Comparison of ENCODE assay signal across 1 cellular context in the genomic region with DNA sequence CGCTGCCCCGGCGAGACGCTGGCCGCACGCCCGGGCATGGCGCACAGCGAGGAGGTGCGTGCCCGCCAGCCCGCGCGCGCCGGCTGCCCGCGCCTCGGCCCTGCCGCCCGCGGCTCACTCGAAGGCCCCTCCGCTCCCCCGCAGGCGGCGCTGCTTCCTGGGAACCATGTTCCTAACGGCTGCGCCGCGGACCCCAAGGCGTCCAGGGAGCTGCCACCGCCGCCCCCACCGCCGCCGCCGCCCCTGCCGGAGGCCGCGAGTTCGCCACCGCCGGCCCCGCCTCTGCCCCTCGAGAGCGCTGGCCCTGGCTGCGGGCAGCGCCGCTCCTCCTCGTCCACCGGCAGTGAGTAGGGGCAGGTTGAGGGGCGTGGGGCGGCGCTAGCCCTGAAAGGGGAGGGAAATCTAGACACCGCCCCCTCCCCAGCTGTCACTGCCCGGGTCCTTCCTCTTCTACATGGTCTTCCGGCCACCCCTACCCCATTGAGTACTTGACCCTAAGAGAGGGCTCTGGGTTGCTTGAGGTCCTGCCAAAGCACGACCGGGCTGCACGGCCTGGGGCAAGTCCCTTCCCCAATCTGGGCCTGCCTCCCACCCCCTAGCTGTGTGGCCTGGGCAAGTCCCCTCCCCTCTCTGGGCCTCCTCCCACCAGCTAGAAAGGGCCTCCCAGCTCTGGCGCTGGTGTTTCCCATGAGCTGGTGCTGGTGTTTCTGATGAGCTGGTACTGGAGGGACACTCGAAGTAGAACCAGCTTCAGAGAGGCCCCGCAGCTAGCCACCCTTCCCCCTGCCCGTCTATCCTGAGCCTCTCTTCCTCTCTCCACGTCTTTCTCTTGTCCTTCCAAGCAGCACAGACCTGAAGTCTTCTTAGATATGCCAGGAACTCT.
TF ChIP-seq lines count a peak whose summit lies in the region.

No MANE protein-coding gene starts in this region.

TF ChIP-seq in GM12878, 131 proteins besides CTCF, POLR2A, EP300 and RAD21:
- TF ChIP-seq RBBP5 (conservative IDR thresholded peaks at IDR 0.05) (no peak), POLR2AphosphoS2 (IDR thresholded peaks at IDR 0.05; ENCODE audit: low read depth, low read length) (no peak), GABPA (IDR thresholded peaks at IDR 0.05; ENCODE audit: low read depth) (no peak), YBX1 (IDR thresholded peaks at IDR 0.05) (no peak)
- TF ChIP-seq, protein P1, sequence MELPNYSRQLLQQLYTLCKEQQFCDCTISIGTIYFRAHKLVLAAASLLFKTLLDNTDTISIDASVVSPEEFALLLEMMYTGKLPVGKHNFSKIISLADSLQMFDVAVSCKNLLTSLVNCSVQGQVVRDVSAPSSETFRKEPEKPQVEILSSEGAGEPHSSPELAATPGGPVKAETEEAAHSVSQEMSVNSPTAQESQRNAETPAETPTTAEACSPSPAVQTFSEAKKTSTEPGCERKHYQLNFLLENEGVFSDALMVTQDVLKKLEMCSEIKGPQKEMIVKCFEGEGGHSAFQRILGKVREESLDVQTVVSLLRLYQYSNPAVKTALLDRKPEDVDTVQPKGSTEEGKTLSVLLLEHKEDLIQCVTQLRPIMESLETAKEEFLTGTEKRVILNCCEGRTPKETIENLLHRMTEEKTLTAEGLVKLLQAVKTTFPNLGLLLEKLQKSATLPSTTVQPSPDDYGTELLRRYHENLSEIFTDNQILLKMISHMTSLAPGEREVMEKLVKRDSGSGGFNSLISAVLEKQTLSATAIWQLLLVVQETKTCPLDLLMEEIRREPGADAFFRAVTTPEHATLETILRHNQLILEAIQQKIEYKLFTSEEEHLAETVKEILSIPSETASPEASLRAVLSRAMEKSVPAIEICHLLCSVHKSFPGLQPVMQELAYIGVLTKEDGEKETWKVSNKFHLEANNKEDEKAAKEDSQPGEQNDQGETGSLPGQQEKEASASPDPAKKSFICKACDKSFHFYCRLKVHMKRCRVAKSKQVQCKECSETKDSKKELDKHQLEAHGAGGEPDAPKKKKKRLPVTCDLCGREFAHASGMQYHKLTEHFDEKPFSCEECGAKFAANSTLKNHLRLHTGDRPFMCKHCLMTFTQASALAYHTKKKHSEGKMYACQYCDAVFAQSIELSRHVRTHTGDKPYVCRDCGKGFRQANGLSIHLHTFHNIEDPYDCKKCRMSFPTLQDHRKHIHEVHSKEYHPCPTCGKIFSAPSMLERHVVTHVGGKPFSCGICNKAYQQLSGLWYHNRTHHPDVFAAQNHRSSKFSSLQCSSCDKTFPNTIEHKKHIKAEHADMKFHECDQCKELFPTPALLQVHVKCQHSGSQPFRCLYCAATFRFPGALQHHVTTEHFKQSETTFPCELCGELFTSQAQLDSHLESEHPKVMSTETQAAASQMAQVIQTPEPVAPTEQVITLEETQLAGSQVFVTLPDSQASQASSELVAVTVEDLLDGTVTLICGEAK (IDR thresholded peaks at IDR 0.05; ENCODE audit: borderline replicate concordance) = no peak
- TF ChIP-seq, protein P2, sequence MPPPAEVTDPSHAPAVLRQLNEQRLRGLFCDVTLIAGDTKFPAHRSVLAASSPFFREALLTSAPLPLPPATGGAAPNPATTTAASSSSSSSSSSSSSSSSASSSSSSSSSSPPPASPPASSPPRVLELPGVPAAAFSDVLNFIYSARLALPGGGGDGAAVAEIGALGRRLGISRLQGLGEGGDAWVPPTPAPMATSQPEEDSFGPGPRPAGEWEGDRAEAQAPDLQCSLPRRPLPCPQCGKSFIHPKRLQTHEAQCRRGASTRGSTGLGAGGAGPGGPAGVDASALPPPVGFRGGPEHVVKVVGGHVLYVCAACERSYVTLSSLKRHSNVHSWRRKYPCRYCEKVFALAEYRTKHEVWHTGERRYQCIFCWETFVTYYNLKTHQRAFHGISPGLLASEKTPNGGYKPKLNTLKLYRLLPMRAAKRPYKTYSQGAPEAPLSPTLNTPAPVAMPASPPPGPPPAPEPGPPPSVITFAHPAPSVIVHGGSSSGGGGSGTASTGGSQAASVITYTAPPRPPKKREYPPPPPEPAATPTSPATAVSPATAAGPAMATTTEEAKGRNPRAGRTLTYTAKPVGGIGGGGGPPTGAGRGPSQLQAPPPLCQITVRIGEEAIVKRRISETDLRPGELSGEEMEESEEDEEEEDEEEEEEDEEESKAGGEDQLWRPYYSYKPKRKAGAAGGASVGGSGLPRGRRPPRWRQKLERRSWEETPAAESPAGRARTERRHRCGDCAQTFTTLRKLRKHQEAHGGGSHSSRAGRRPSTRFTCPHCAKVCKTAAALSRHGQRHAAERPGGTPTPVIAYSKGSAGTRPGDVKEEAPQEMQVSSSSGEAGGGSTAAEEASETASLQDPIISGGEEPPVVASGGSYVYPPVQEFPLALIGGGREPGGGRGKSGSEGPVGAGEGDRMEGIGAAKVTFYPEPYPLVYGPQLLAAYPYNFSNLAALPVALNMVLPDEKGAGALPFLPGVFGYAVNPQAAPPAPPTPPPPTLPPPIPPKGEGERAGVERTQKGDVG (CRISPR knock-in tag; IDR thresholded peaks at IDR 0.05) = no peak
